In the genomic region with DNA sequence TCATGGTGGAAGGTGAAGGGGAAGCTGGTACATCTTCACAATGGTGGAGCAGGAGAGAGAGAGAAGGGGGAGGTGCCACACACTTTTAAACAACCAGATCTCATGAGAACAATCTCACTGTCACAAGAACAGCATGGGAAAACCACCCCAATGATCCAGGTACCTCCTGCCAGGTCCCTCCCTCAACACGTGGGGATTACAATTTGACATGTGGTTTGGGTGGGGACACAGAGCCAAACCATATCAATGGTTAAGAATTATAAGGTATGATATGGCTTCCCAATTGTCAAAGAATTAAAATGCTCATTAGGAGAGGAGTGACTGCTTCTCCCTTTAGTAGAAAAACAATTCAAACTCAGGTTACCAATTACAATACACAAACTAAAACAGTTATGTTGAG, we compare ENCODE assay signal across 19 cellular contexts.
A peak's percentile ranks its signal among the peaks of the same experiment; 100 is the strongest.
DNase-seq lines count a peak whose midpoint lies in the region; ATAC-seq and TF ChIP-seq lines count a peak whose summit lies in the region.
"Had no signal": no experiment of that assay in that cellular context is flagged by ENCODE, and none has a peak within 500 bp of the region (broad histone marks: within the 10 kb centered on the region; RNA-seq: fewer than 3 reads in every experiment).

No MANE protein-coding gene starts in this region.

- H3K79me2 ChIP-seq in mammary epithelial cell (ENCODE audit: insufficient read depth, low read length), result peaks cover 6% of the 10 kb centered on the region
- no peaks in the 10 kb centered on the region for H3K79me2 ChIP-seq in GM23338 (replicated peaks; ENCODE audit: insufficient read depth)

- H3K36me3 Mint-ChIP-seq in MCF 10A (ENCODE audit: insufficient read depth, unreplicated experiment) (peaks cover 24% of the 10 kb centered on the region), GM23338 (ENCODE audit: low read depth) (peaks cover 11% of the 10 kb centered on the region), Calu3 (ENCODE audit: insufficient read depth, unreplicated experiment) (no peaks in the 10 kb centered on the region)

- H3K36me3 ChIP-seq in mammary epithelial cell (ENCODE audit: insufficient read depth, low read length) (peaks cover 17% of the 10 kb centered on the region), mesenchymal stem cell (ENCODE audit: control insufficient read depth in 1 of 2, insufficient read depth in 2 of 2, low read depth in 1 of 2, low read length in 2 of 2) (peaks cover 8 to 31% of the 10 kb centered on the region in 2 experiments), gastrocnemius medialis (peaks cover 0 to 10% of the 10 kb centered on the region in 2 donors), GM23338 (ENCODE audit: insufficient read depth) (no peaks in the 10 kb centered on the region)

- 50% methylated on average over 1 of the region's 1 CpG for WGBS in mammary epithelial cell (ENCODE audit: low coverage, missing lambda C conversion rate)
- no CpG with 5 or more reads among the region's 1 CpG for WGBS in mesenchymal stem cell

- H3K4ac ChIP-seq in mesenchymal stem cell (ENCODE audit: low read depth in 1 of 2, low read length in 2 of 2), result no peak overlapping the region

- H3K4me1 ChIP-seq in mammary epithelial cell (ENCODE audit: insufficient read depth, low read length) (no peaks in the 10 kb centered on the region), mesenchymal stem cell (ENCODE audit: control insufficient read depth, insufficient read depth, low read depth, low read length) (peaks cover 2% of the 10 kb centered on the region), gastrocnemius medialis (peaks cover 8 to 9% of the 10 kb centered on the region in 2 donors), GM23338 (ENCODE audit: insufficient read depth) (0 out of 2 replicates have a peak, but pooled peaks cover 5% of the 10 kb centered on the region)
- H3K4me1 ChIP-seq: SJSA1 had no signal

- no peaks in the 10 kb centered on the region for H3F3A ChIP-seq in GM23338 (replicated peaks; ENCODE audit: low read depth)

- no peaks in the 10 kb centered on the region for H3K27me3 ChIP-seq in mammary epithelial cell (ENCODE audit: insufficient read depth, low read length)
- H3K27me3 ChIP-seq in mesenchymal stem cell (ENCODE audit: control insufficient read depth in 1 of 2, insufficient read depth in 1 of 2, low read length in 2 of 2), result no peaks in the 10 kb centered on the region
- no peaks in the 10 kb centered on the region for H3K27me3 ChIP-seq in gastrocnemius medialis
- no peaks in the 10 kb centered on the region for H3K27me3 ChIP-seq in GM23338 (ENCODE audit: insufficient read depth)
- H3K27me3 ChIP-seq: SJSA1 had no signal

- no peak overlapping the region for H4K91ac ChIP-seq in mesenchymal stem cell (ENCODE audit: low read length)

- H4K8ac ChIP-seq in mesenchymal stem cell (ENCODE audit: low read length), result peak overlapping the region; percentile 37

- H3K9ac ChIP-seq in mammary epithelial cell (ENCODE audit: insufficient read depth, low read length) (no peak overlapping the region), mesenchymal stem cell (ENCODE audit: low read length) (no peak overlapping the region)

- no peak overlapping the region for H3K14ac ChIP-seq in mesenchymal stem cell (ENCODE audit: low read length in 2 of 2)

- CTCF ChIA-PET in MCF 10A (lab: Yijun Ruan, JAX), result interaction anchor here (0.7 to 1.0 kb wide), 5 partner anchors 62 to 296 kb away, joined by 3 to 24 read pairs (median 3); no protein-coding TSS in a partner anchor
- CTCF ChIA-PET in mammary epithelial cell (lab: Charles Lee; ENCODE audit: low non-redundant PET), result interaction anchor here (0.6 kb wide), 1 partner anchor 190 kb away, joined by 3 read pairs; no protein-coding TSS in a partner anchor
- CTCF ChIA-PET in Calu3 (lab: Charles Lee), result interaction anchor here (1.1 kb wide), 1 partner anchor 188 kb away, joined by 3 read pairs; no protein-coding TSS in a partner anchor

- DNase-seq in MCF 10A (ENCODE audit: unreplicated experiment), result peak; percentile 6
- no peak for DNase-seq in mammary epithelial cell
- peak; percentile 31 for DNase-seq in NCI-H69 (lab: John Stamatoyannopoulos, UW)
- DNase-seq in mesenchymal stem cell, result no peak
- peak; percentile 33 to 34 for DNase-seq in gastrocnemius medialis
- no peak for DNase-seq in GM23338 (ENCODE audit: low spot score)
- no peak for DNase-seq in DMS 273 (lab: John Stamatoyannopoulos, UW; ENCODE audit: unreplicated experiment)
- no peak for DNase-seq in Calu3
- DNase-seq: DND-41, GOT3, KG1, MV-4-11, NCI-H1694 treated with DMSO at 0.1 percent for 48 hours, NCI-H774, OCI-M1, RPMI8226 had no signal

- H3K27ac Mint-ChIP-seq in MCF 10A (ENCODE audit: low read depth, unreplicated experiment) (no peak overlapping the region), GM23338 (no peak overlapping the region), Calu3 (ENCODE audit: unreplicated experiment) (no peak overlapping the region)
- H3K27ac Mint-ChIP-seq: CD14-positive monocyte had no signal

- H3K9me3 ChIP-seq in mammary epithelial cell (replicated peaks; ENCODE audit: insufficient read depth, low read length) (no peaks in the 10 kb centered on the region), mesenchymal stem cell (ENCODE audit: control insufficient read depth, low read length) (no peaks in the 10 kb centered on the region), gastrocnemius medialis (no peaks in the 10 kb centered on the region)
- H3K9me3 ChIP-seq: SJSA1 had no signal

- H3K23ac ChIP-seq in mesenchymal stem cell (ENCODE audit: low read length in 2 of 2), result no peak overlapping the region

- H2AK5ac ChIP-seq in mesenchymal stem cell (ENCODE audit: low read length, severe bottlenecking), result no peak overlapping the region

- peak overlapping the region in 1 of 2 experiments; percentile 42 for H2BK12ac ChIP-seq in mesenchymal stem cell (ENCODE audit: low read length in 2 of 2)

- H3K9me3 Mint-ChIP-seq in MCF 10A (ENCODE audit: unreplicated experiment), result no peaks in the 10 kb centered on the region
- no peaks in the 10 kb centered on the region for H3K9me3 Mint-ChIP-seq in GM23338
- no peaks in the 10 kb centered on the region for H3K9me3 Mint-ChIP-seq in Calu3 (ENCODE audit: low read depth, unreplicated experiment)
- H3K9me3 Mint-ChIP-seq: CD14-positive monocyte had no signal

- no peak overlapping the region for H2BK120ac ChIP-seq in mesenchymal stem cell (ENCODE audit: low read depth, low read length)

- dilution Hi-C loops in mammary epithelial cell (cut with HindIII; ENCODE audit: low sequenced_read_pairs), result no loop called here

- H2AFZ ChIP-seq in mammary epithelial cell (ENCODE audit: low read depth, low read length), result no peak overlapping the region
- H2AFZ ChIP-seq in mesenchymal stem cell (ENCODE audit: low read depth, low read length), result no peak overlapping the region
- no peak overlapping the region for H2AFZ ChIP-seq in GM23338

- no peak overlapping the region for H2BK5ac ChIP-seq in mesenchymal stem cell (ENCODE audit: low read depth, low read length, poor library complexity, severe bottlenecking)

- H3K4me3 Mint-ChIP-seq in MCF 10A (ENCODE audit: unreplicated experiment) (no peak overlapping the region), GM23338 (no peak overlapping the region), Calu3 (ENCODE audit: low read depth, unreplicated experiment) (no peak overlapping the region)
- H3K4me3 Mint-ChIP-seq: CD14-positive monocyte had no signal

- H3K4me2 ChIP-seq in mammary epithelial cell (ENCODE audit: insufficient read depth, low read depth, low read length) (no peak overlapping the region), mesenchymal stem cell (ENCODE audit: low read length, poor library complexity, severe bottlenecking) (no peak overlapping the region), GM23338 (no peak overlapping the region)

- H3K27ac ChIP-seq in mammary epithelial cell (ENCODE audit: insufficient read depth, low read depth, low read length) (no peak overlapping the region), mesenchymal stem cell (ENCODE audit: low read length, poor library complexity, severe bottlenecking) (no peak overlapping the region), gastrocnemius medialis (peak overlapping the region; percentile 53 to 75 (median 66)), GM23338 (ENCODE audit: low read depth) (no peak overlapping the region)
- H3K27ac ChIP-seq: 22Rv1, SJSA1 had no signal

- no peaks in the 10 kb centered on the region for H4K20me1 ChIP-seq in mammary epithelial cell (ENCODE audit: insufficient read depth, low read length)
- H4K20me1 ChIP-seq in GM23338 (replicated peaks; ENCODE audit: insufficient read depth), result no peaks in the 10 kb centered on the region

- H3K4me3 ChIP-seq in mammary epithelial cell (replicated peaks in 1 of 3; ENCODE audit: insufficient read depth in 1 of 3, low read depth in 2 of 3, low read length in 3 of 3), result no peak overlapping the region
- H3K4me3 ChIP-seq in mesenchymal stem cell (ENCODE audit: insufficient read depth in 1 of 2, low read depth in 1 of 2, low read length in 2 of 2), result no peak overlapping the region
- H3K4me3 ChIP-seq in gastrocnemius medialis, result no peak overlapping the region
- H3K4me3 ChIP-seq in GM23338, result no peak overlapping the region
- H3K4me3 ChIP-seq: SJSA1 had no signal

- POLR2A ChIA-PET in MCF 10A (lab: Yijun Ruan, JAX), result interaction anchor here (1.0 to 1.6 kb wide), 3 partner anchors 134 to 188 kb away, joined by 3 to 5 read pairs (median 4); no protein-coding TSS in a partner anchor

- peaks cover 5% of the 10 kb centered on the region for H3K4me1 Mint-ChIP-seq in MCF 10A (ENCODE audit: insufficient read depth, unreplicated experiment)
- no peaks in the 10 kb centered on the region for H3K4me1 Mint-ChIP-seq in GM23338
- peaks cover 7% of the 10 kb centered on the region for H3K4me1 Mint-ChIP-seq in Calu3 (ENCODE audit: low read depth, unreplicated experiment)

- H3K27me3 Mint-ChIP-seq in MCF 10A (ENCODE audit: insufficient read depth, unreplicated experiment) (no peaks in the 10 kb centered on the region), GM23338 (ENCODE audit: insufficient read depth, low read depth, poor library complexity) (no peaks in the 10 kb centered on the region), Calu3 (ENCODE audit: unreplicated experiment) (no peaks in the 10 kb centered on the region)

- TF ChIP-seq POLR2A in gastrocnemius medialis (IDR thresholded peaks at IDR 0.05), result no peak

- ATAC-seq in gastrocnemius medialis (peak; percentile 32 to 50), GM23338 (no peak)

- no peak overlapping the region for H2BK15ac ChIP-seq in mesenchymal stem cell (ENCODE audit: low read depth, poor library complexity, severe bottlenecking)

- H3K79me1 ChIP-seq in mesenchymal stem cell (replicated peaks; ENCODE audit: low read length, poor library complexity, severe bottlenecking), result peaks cover 14% of the 10 kb centered on the region

- no peak overlapping the region for H3K18ac ChIP-seq in mesenchymal stem cell (ENCODE audit: low read depth in 1 of 2, low read length in 2 of 2)

- BruUV-seq in MCF 10A (replicated peaks; lab: Mats Ljungman, UMichigan) (no TSS peak), mammary epithelial cell (replicated peaks; lab: Mats Ljungman, UMichigan) (no TSS peak), Calu3 (replicated peaks; lab: Mats Ljungman, UMichigan) (no TSS peak)

- in situ Hi-C loops in mammary epithelial cell (cut with MboI; ENCODE audit: low sequenced_read_pairs in 2 of 2) (loop anchor here (5.0 to 10.0 kb wide), 2 partner anchors 188 to 190 kb away; no protein-coding TSS in a partner anchor), gastrocnemius medialis (cut with MboI; ENCODE audit: low sequenced_read_pairs in 4 of 4) (loop anchor here (5.0 to 10.0 kb wide), 2 partner anchors 188 to 190 kb away; no protein-coding TSS in a partner anchor)

- H3K9me2 ChIP-seq in GM23338 (ENCODE audit: insufficient read depth), result no peaks in the 10 kb centered on the region

- TF ChIP-seq CTCF in MCF 10A (IDR thresholded peaks at IDR 0.05; ENCODE audit: unreplicated experiment) (no peak), mammary epithelial cell (conservative IDR thresholded peaks at IDR 0.05 in 1 of 2, IDR thresholded peaks at IDR 0.05 in 1 of 2; ENCODE audit: extremely low read depth in 1 of 2, insufficient read depth in 1 of 2, low read depth in 1 of 2, low read length in 2 of 2) (no peak), gastrocnemius medialis (IDR thresholded peaks at IDR 0.05 in 4 of 5, conservative IDR thresholded peaks at IDR 0.05 in 1 of 5) (no peak), GM23338 (conservative IDR thresholded peaks at IDR 0.05; ENCODE audit: low read depth in 2 of 2) (no peak), Calu3 (IDR thresholded peaks at IDR 0.05; ENCODE audit: unreplicated experiment) (no peak)

- intact Hi-C loops in MCF 10A (cut with micrococcal nuclease) (loop anchor here (2.0 to 10.0 kb wide), 3 partner anchors 90 to 800 kb away; no protein-coding TSS in a partner anchor), mammary epithelial cell (cut with micrococcal nuclease) (no loop called here), gastrocnemius medialis (cut with DNase I; ENCODE audit: low total_unique reads) (loop anchor here (5.0 to 10.0 kb wide), 3 partner anchors 143 to 390 kb away; a partner anchor contains a TSS), Calu3 (cut with micrococcal nuclease; ENCODE audit: unreplicated experiment) (no loop called here)

Comparison
In these comparisons a context has a peak if more than half of its experiments do, and no peak if none do; other contexts are left out.
1. DNase-seq: peak in MCF 10A (single experiment), NCI-H69 (single experiment) and gastrocnemius medialis (2 of 2); none in mammary epithelial cell (single experiment), mesenchymal stem cell (single experiment), GM23338 (single experiment), DMS 273 (single experiment) and Calu3 (single experiment).
2. intact Hi-C loops: an anchor here in MCF 10A (2.0 to 10.0 kb wide) and gastrocnemius medialis (5.0 to 10.0 kb wide); none called in mammary epithelial cell and Calu3.
3. H3K27ac ChIP-seq: peak in gastrocnemius medialis (4 of 4); none in mammary epithelial cell (single experiment), mesenchymal stem cell (single experiment) and GM23338 (single experiment).